ENCODE assay signal across 3 cellular contexts in the genomic region with DNA sequence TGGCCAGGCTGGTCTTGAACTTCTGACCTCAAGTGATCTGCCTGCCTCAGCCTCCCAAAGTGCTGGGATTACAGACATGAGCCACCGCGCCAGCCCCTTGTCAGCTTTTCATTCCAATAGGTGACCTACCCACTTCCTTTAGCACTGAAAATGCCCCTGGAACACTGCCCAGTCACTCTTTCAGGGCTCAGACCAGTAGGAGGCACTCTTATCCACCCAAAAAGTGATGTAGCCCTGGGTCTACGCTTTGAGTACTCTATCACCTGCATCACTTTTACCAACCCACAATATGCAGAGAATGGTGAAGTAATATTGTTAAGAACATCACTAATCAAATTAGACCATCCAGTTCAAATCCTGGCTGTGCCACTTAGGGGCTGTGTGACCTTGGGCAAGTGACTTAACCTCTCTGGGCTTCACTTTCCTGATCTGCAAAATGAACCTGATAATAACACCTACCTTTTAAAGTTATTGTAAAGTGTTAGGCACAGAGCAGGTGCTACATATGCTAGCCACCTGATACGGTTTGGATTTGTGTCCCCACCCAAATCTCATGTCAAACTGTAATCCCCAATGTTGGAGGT.
TF ChIP-seq lines count a peak whose summit lies in the region.

No MANE protein-coding gene starts in this region.

TF ChIP-seq in SK-N-SH, 30 proteins besides CTCF, POLR2A, EP300 and RAD21 (continued from another document):
- no peak for TF ChIP-seq POLR2AphosphoS5 (IDR thresholded peaks at IDR 0.05; ENCODE audit: low read depth, low read length)
- TF ChIP-seq MEF2A (IDR thresholded peaks at IDR 0.05; ENCODE audit: borderline replicate concordance, low read depth) = no peak
- TF ChIP-seq GABPA (IDR thresholded peaks at IDR 0.05; ENCODE audit: low read depth) = no peak
- no peak for TF ChIP-seq NRF1 (IDR thresholded peaks at IDR 0.05; ENCODE audit: low read depth, low read length)
- no peak for TF ChIP-seq RCOR1 (IDR thresholded peaks at IDR 0.05; ENCODE audit: low read length)
- TF ChIP-seq, protein P1, sequence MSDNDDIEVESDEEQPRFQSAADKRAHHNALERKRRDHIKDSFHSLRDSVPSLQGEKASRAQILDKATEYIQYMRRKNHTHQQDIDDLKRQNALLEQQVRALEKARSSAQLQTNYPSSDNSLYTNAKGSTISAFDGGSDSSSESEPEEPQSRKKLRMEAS (IDR thresholded peaks at IDR 0.05; ENCODE audit: low read depth) = no peak

TF ChIP-seq in SK-N-SH treated with all-trans-retinoic acid at 6 μM for 48 hours, 23 proteins besides CTCF, POLR2A, EP300 and RAD21:
- TF ChIP-seq, protein P2, sequence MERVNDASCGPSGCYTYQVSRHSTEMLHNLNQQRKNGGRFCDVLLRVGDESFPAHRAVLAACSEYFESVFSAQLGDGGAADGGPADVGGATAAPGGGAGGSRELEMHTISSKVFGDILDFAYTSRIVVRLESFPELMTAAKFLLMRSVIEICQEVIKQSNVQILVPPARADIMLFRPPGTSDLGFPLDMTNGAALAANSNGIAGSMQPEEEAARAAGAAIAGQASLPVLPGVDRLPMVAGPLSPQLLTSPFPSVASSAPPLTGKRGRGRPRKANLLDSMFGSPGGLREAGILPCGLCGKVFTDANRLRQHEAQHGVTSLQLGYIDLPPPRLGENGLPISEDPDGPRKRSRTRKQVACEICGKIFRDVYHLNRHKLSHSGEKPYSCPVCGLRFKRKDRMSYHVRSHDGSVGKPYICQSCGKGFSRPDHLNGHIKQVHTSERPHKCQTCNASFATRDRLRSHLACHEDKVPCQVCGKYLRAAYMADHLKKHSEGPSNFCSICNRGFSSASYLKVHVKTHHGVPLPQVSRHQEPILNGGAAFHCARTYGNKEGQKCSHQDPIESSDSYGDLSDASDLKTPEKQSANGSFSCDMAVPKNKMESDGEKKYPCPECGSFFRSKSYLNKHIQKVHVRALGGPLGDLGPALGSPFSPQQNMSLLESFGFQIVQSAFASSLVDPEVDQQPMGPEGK (CRISPR knock-in tag; IDR thresholded peaks at IDR 0.05; ENCODE audit: borderline replicate concordance) = no peak
- TF ChIP-seq, protein P3, sequence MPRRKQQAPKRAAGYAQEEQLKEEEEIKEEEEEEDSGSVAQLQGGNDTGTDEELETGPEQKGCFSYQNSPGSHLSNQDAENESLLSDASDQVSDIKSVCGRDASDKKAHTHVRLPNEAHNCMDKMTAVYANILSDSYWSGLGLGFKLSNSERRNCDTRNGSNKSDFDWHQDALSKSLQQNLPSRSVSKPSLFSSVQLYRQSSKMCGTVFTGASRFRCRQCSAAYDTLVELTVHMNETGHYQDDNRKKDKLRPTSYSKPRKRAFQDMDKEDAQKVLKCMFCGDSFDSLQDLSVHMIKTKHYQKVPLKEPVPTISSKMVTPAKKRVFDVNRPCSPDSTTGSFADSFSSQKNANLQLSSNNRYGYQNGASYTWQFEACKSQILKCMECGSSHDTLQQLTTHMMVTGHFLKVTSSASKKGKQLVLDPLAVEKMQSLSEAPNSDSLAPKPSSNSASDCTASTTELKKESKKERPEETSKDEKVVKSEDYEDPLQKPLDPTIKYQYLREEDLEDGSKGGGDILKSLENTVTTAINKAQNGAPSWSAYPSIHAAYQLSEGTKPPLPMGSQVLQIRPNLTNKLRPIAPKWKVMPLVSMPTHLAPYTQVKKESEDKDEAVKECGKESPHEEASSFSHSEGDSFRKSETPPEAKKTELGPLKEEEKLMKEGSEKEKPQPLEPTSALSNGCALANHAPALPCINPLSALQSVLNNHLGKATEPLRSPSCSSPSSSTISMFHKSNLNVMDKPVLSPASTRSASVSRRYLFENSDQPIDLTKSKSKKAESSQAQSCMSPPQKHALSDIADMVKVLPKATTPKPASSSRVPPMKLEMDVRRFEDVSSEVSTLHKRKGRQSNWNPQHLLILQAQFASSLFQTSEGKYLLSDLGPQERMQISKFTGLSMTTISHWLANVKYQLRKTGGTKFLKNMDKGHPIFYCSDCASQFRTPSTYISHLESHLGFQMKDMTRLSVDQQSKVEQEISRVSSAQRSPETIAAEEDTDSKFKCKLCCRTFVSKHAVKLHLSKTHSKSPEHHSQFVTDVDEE (CRISPR knock-in tag; IDR thresholded peaks at IDR 0.05) = no peak
- no peak for TF ChIP-seq CSDC2 (CRISPR knock-in tag; IDR thresholded peaks at IDR 0.05)

TF ChIP-seq in WTC11, 78 proteins besides CTCF, POLR2A, EP300 and RAD21 (continued from another document):
- TF ChIP-seq, protein P4, sequence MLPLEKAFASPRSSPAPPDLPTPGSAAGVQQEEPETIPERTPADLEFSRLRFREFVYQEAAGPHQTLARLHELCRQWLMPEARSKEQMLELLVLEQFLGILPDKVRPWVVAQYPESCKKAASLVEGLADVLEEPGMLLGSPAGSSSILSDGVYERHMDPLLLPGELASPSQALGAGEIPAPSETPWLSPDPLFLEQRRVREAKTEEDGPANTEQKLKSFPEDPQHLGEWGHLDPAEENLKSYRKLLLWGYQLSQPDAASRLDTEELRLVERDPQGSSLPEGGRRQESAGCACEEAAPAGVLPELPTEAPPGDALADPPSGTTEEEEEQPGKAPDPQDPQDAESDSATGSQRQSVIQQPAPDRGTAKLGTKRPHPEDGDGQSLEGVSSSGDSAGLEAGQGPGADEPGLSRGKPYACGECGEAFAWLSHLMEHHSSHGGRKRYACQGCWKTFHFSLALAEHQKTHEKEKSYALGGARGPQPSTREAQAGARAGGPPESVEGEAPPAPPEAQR (CRISPR knock-in tag; IDR thresholded peaks at IDR 0.05) = no peak
- TF ChIP-seq, protein P5, sequence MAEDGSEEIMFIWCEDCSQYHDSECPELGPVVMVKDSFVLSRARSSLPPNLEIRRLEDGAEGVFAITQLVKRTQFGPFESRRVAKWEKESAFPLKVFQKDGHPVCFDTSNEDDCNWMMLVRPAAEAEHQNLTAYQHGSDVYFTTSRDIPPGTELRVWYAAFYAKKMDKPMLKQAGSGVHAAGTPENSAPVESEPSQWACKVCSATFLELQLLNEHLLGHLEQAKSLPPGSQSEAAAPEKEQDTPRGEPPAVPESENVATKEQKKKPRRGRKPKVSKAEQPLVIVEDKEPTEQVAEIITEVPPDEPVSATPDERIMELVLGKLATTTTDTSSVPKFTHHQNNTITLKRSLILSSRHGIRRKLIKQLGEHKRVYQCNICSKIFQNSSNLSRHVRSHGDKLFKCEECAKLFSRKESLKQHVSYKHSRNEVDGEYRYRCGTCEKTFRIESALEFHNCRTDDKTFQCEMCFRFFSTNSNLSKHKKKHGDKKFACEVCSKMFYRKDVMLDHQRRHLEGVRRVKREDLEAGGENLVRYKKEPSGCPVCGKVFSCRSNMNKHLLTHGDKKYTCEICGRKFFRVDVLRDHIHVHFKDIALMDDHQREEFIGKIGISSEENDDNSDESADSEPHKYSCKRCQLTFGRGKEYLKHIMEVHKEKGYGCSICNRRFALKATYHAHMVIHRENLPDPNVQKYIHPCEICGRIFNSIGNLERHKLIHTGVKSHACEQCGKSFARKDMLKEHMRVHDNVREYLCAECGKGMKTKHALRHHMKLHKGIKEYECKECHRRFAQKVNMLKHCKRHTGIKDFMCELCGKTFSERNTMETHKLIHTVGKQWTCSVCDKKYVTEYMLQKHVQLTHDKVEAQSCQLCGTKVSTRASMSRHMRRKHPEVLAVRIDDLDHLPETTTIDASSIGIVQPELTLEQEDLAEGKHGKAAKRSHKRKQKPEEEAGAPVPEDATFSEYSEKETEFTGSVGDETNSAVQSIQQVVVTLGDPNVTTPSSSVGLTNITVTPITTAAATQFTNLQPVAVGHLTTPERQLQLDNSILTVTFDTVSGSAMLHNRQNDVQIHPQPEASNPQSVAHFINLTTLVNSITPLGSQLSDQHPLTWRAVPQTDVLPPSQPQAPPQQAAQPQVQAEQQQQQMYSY (CRISPR knock-in tag; IDR thresholded peaks at IDR 0.05) = no peak
- TF ChIP-seq, protein P6, sequence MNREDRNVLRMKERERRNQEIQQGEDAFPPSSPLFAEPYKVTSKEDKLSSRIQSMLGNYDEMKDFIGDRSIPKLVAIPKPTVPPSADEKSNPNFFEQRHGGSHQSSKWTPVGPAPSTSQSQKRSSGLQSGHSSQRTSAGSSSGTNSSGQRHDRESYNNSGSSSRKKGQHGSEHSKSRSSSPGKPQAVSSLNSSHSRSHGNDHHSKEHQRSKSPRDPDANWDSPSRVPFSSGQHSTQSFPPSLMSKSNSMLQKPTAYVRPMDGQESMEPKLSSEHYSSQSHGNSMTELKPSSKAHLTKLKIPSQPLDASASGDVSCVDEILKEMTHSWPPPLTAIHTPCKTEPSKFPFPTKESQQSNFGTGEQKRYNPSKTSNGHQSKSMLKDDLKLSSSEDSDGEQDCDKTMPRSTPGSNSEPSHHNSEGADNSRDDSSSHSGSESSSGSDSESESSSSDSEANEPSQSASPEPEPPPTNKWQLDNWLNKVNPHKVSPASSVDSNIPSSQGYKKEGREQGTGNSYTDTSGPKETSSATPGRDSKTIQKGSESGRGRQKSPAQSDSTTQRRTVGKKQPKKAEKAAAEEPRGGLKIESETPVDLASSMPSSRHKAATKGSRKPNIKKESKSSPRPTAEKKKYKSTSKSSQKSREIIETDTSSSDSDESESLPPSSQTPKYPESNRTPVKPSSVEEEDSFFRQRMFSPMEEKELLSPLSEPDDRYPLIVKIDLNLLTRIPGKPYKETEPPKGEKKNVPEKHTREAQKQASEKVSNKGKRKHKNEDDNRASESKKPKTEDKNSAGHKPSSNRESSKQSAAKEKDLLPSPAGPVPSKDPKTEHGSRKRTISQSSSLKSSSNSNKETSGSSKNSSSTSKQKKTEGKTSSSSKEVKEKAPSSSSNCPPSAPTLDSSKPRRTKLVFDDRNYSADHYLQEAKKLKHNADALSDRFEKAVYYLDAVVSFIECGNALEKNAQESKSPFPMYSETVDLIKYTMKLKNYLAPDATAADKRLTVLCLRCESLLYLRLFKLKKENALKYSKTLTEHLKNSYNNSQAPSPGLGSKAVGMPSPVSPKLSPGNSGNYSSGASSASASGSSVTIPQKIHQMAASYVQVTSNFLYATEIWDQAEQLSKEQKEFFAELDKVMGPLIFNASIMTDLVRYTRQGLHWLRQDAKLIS (CRISPR knock-in tag; IDR thresholded peaks at IDR 0.05; ENCODE audit: borderline replicate concordance) = no peak
- no peak for TF ChIP-seq ZNF138 (CRISPR knock-in tag; conservative IDR thresholded peaks at IDR 0.05)
